8 cellular contexts compared by ENCODE assay signal in the genomic region with DNA sequence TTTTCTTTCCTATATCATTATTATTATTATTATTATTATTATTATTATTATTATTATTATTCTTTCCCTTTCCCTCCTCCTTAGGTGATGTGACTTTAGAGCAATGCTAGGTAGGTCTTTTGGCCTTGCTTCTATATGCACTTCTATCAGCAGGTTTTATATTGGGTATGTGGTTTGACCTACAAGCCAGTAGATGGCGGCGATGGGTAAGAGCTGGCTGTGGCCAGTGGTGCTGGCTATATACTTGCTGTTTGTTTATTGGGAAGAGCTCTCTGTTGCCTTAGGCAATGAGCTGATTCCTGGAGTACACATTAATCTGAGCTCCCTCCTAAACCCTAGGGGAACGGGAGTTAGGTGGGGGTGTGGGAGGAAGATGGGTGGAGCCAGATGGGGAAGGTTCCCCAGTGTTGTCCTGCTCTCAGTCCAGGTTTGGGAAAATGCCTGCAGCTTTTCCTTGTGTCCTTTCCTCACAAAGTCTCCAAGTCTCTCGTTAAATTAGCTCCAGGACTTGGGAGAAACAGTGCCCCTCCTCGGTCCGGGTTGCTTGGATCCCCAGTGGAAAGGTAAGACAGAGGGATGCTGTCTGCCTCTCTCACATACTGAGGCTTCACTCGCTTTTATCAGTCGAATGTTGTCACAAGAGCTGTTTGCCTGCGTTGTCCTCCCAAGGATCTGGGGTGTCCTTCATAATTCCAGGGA.
A peak's percentile ranks its signal among the peaks of the same experiment; 100 is the strongest.
DNase-seq lines count a peak whose midpoint lies in the region; ATAC-seq and TF ChIP-seq lines count a peak whose summit lies in the region.
"Not testable (repeated sequence)": the region's sequence is repeated elsewhere in the genome, so short reads cannot be mapped to it uniquely, and the experiment has no call there.

No MANE protein-coding gene starts in this region.

- H3K9ac ChIP-seq in skeletal muscle satellite cell (ENCODE audit: low read depth, low read length) = not testable (repeated sequence)

- H3K9me3 ChIP-seq in skeletal muscle satellite cell (replicated peaks; ENCODE audit: low read length) = not testable (repeated sequence)

- DNase-seq in CMK (ENCODE audit: low read depth) (peak; percentile 11), NCI-H2196 treated with DMSO at 0.1 percent for 48 hours (lab: John Stamatoyannopoulos, UW; ENCODE audit: unreplicated experiment) (peak; percentile 18), UCSD-AML1 (lab: John Stamatoyannopoulos, UW; ENCODE audit: unreplicated experiment) (peak; percentile 19), dedifferentiated amniotic fluid mesenchymal stem cell (ENCODE audit: extremely low spot score) (peak; percentile 54)
- not testable (repeated sequence) for DNase-seq in kidney epithelial cell (ENCODE audit: low read depth)

- ATAC-seq in GM19397 (IDR thresholded peaks at IDR 0.05; ENCODE audit: unreplicated experiment) (peak; percentile 66), HG03280 (IDR thresholded peaks at IDR 0.05; ENCODE audit: unreplicated experiment) (peak; percentile 86)

- TF ChIP-seq CTCF in kidney epithelial cell (IDR thresholded peaks at IDR 0.05; ENCODE audit: insufficient read depth, low read length, poor library complexity, severe bottlenecking) = peak; percentile 2

- not testable (repeated sequence) for H3K4me3 ChIP-seq in kidney epithelial cell (ENCODE audit: low read depth, low read length); skeletal muscle satellite cell (ENCODE audit: low read length)

- H3K27me3 ChIP-seq in kidney epithelial cell (ENCODE audit: control insufficient read depth, insufficient read depth, low read length); skeletal muscle satellite cell (ENCODE audit: control insufficient read depth, insufficient read depth, low read length): not testable (repeated sequence)

- H3K4me2 ChIP-seq in skeletal muscle satellite cell (ENCODE audit: low read length) = peak overlapping the region; percentile 29

- not testable (repeated sequence) for H3K36me3 ChIP-seq in kidney epithelial cell (ENCODE audit: control insufficient read depth, insufficient read depth, low read length); skeletal muscle satellite cell (ENCODE audit: insufficient read depth, low read length)

- not testable (repeated sequence) for H3K4me1 ChIP-seq in skeletal muscle satellite cell (ENCODE audit: control insufficient read depth, insufficient read depth, low read length)
